Comparison of ENCODE assay signal across 7 cellular contexts in genomic region chr6:33997265-33997664, GRCh38.
"Had no signal": no experiment of that assay in that cellular context is flagged by ENCODE, and none has a peak within 500 bp of the region (broad histone marks: within the 10 kb centered on the region; RNA-seq: fewer than 3 reads in every experiment).

No MANE protein-coding gene starts in this region.

- FAIRE-seq: HepG2, HTR-8/SVneo, K562 had no signal

- DNase-seq: IMR-90, KBM-7, KG1 had no signal

- H3K27ac ChIP-seq: HL-60 had no signal

- H3K4me3 ChIP-seq: K562 had no signal
